ENCODE assay signal across 12 cellular contexts in genomic region chr12:21642707-21643389, GRCh38. TPM values are rescaled to one million over a fixed set of nuclear protein-coding genes. Genes with fewer than 3 reads are reported as not detected.
A peak's percentile ranks its signal among the peaks of the same experiment; 100 is the strongest.
DNase-seq lines count a peak whose midpoint lies in the region; ATAC-seq and TF ChIP-seq lines count a peak whose summit lies in the region.
"Had no signal": no experiment of that assay in that cellular context is flagged by ENCODE, and none has a peak within 500 bp of the region (broad histone marks: within the 10 kb centered on the region; RNA-seq: fewer than 3 reads in every experiment).

No MANE protein-coding gene starts in this region.

- DNase-seq in MCF 10A (ENCODE audit: unreplicated experiment) (peak; percentile 48), breast epithelium (ENCODE audit: low spot score in 2 of 2) (no peak), chondrocyte (ENCODE audit: low spot score) (no peak), inferior parietal cortex (ENCODE audit: extremely low spot score) (no peak), NCI-H187 (lab: John Stamatoyannopoulos, UW) (no peak)
- DNase-seq: NCI-H526 had no signal

- peak; percentile 55 for ATAC-seq in HG03378 (IDR thresholded peaks at IDR 0.05; ENCODE audit: unreplicated experiment)
- ATAC-seq in GM19397 (IDR thresholded peaks at IDR 0.05; ENCODE audit: unreplicated experiment) = no peak
- no peak for ATAC-seq in HG03457 (IDR thresholded peaks at IDR 0.05; ENCODE audit: unreplicated experiment)

- no peaks in the 10 kb centered on the region for H3K4me1 ChIP-seq in breast epithelium

- no peak overlapping the region for H3K27ac Mint-ChIP-seq in MCF 10A (ENCODE audit: low read depth, unreplicated experiment)
- H3K27ac Mint-ChIP-seq in chondrocyte (ENCODE audit: unreplicated experiment) = peak overlapping the region; percentile 17

- no peaks in the 10 kb centered on the region for H3K9me3 ChIP-seq in breast epithelium

- no TSS peak for BruUV-seq in MCF 10A (replicated peaks; lab: Mats Ljungman, UMichigan)

- H3K27me3 Mint-ChIP-seq in MCF 10A (ENCODE audit: insufficient read depth, unreplicated experiment) (no peaks in the 10 kb centered on the region), chondrocyte (ENCODE audit: low read depth) (no peaks in the 10 kb centered on the region)

- H3K4me1 Mint-ChIP-seq in MCF 10A (ENCODE audit: insufficient read depth, unreplicated experiment) (peaks cover 42% of the 10 kb centered on the region), chondrocyte (ENCODE audit: low read depth) (peaks cover 51% of the 10 kb centered on the region)

- no peak overlapping the region for H3K27ac ChIP-seq in breast epithelium
- H3K27ac ChIP-seq: KMS-11 had no signal

- H3K27me3 ChIP-seq in breast epithelium = no peaks in the 10 kb centered on the region

- POLR2A ChIA-PET in MCF 10A (lab: Yijun Ruan, JAX) = interaction anchor here (0.9 to 4.0 kb wide), 7 partner anchors 10 to 82 kb away, joined by 4 to 21 read pairs (median 5); partner anchors contain the start of gene LDHB

- no peak for TF ChIP-seq POLR2A in breast epithelium (IDR thresholded peaks at IDR 0.05)

- intact Hi-C loops in MCF 10A (cut with micrococcal nuclease) (no loop called here), breast epithelium (cut with DNase I; ENCODE audit: low total_unique reads) (no loop called here)

- CTCF ChIA-PET in MCF 10A (lab: Yijun Ruan, JAX) = interaction anchor here (0.7 to 1.5 kb wide), 6 partner anchors 8 to 378 kb away, joined by 3 to 7 read pairs (median 6); partner anchors contain the start of gene LDHB

- TF ChIP-seq CTCF in MCF 10A (IDR thresholded peaks at IDR 0.05; ENCODE audit: unreplicated experiment) = no peak
- TF ChIP-seq CTCF in breast epithelium (IDR thresholded peaks at IDR 0.05) = no peak
- no peak for TF ChIP-seq CTCF in chondrocyte (IDR thresholded peaks at IDR 0.05)

- H3K36me3 Mint-ChIP-seq in MCF 10A (ENCODE audit: insufficient read depth, unreplicated experiment) (peaks cover 97% of the 10 kb centered on the region), chondrocyte (ENCODE audit: low read depth) (peaks cover 52% of the 10 kb centered on the region)

- H3K9me3 Mint-ChIP-seq in MCF 10A (ENCODE audit: unreplicated experiment) (no peaks in the 10 kb centered on the region), chondrocyte (ENCODE audit: low read depth) (no peaks in the 10 kb centered on the region)

- no peak overlapping the region for H3K4me3 ChIP-seq in breast epithelium

- H3K4me3 Mint-ChIP-seq in MCF 10A (ENCODE audit: unreplicated experiment) (no peak overlapping the region), chondrocyte (ENCODE audit: unreplicated experiment) (no peak overlapping the region)

- H3K36me3 ChIP-seq in breast epithelium = peaks cover 11% of the 10 kb centered on the region

RNA-seq across cellular contexts. Expression of gene LDHB, which starts 14.8 kb away (rescaled TPM):
- total RNA-seq in MCF 10A (2022) (715 and 788 TPM in 2 replicates), breast epithelium (1,000 to 10,000 TPM in 1 of 3 donors, 100 to 1,000 TPM in 2; 235 to 1,093 (median 257) TPM), chondrocyte (480 to 532 TPM (median 532 TPM) in 3 replicates)

RNA-seq across cellular contexts. Expression of gene GYS2, which starts 38.2 kb away (rescaled TPM):
- 0.29 and 0.47 TPM in 2 replicates for total RNA-seq in MCF 10A (2022)
- 10 to 100 TPM in 1 of 3 donors, under 1 TPM in 1, not detected in 1; 0.15 to 11.4 TPM for total RNA-seq in breast epithelium
- total RNA-seq in chondrocyte = not detected in 3 replicates
- total RNA-seq: pulmonary artery endothelial cell; T-helper 1 cell treated with Interleukin-12 subunit alpha and Interleukin-12 subunit beta and Interleukin-4 antibody, amounts not matched to agents 30 ng/mL and 1 ng/mL, for 36 hours had no signal
